ENCODE assay signal across 26 cellular contexts in the genomic region with DNA sequence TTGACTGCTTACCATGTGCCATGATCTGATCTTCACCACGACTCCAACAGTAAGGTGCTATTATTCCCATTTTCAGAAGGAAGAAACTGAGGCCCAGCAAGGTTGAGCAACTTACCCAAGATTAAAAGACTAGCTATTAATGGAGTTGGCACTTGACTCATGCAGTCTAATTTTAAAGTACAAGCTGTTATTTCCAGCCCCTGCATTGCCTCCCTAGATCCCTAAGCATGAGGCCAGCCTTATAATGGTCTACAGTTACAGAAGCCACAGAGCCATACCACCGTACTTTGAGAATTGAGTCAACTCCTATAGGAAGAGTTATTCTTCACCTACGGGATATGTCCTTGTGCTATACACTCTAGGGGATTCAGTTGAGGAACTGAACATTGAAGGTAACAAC.
"Had no signal": no experiment of that assay in that cellular context is flagged by ENCODE, and none has a peak within 500 bp of the region (broad histone marks: within the 10 kb centered on the region; RNA-seq: fewer than 3 reads in every experiment).

No MANE protein-coding gene starts in this region.

- H3K36me3 ChIP-seq: stomach, suprapubic skin, thoracic aorta, thyroid gland, tibial artery, tibial nerve, transverse colon, upper lobe of left lung, upper lobe of right lung, uterus, vagina had no signal

- H3K9me3 ChIP-seq: suprapubic skin, testis, thoracic aorta, thyroid gland, tibial artery, tibial nerve, transverse colon, upper lobe of left lung, upper lobe of right lung, uterus, vagina had no signal

- ATAC-seq: stimulated activated effector memory CD8-positive, alpha-beta T cell treated with anti-CD3 and anti-CD28 coated beads, Interleukin-12 subunit alpha, Interleukin-12 subunit beta, amount 100 ng/mL, for 72 hours; stimulated activated memory B cell treated with anti-CD40 and anti-IgM and Interleukin-4, amounts not matched to agents 10 μg/mL and 1 μg/mL and 100 μg/mL, for 72 hours; stimulated activated naive B cell treated with anti-CD40 and anti-IgM and Interleukin-4, amounts not matched to agents 10 μg/mL and 1 μg/mL and 100 μg/mL, for 72 hours; stimulated activated naive CD8-positive, alpha-beta T cell treated with anti-CD3 and anti-CD28 coated beads, Interleukin-15, amount 100 ng/mL, for 72 hours; stimulated activated naive CD8-positive, alpha-beta T cell treated with anti-CD3 and anti-CD28 coated beads, Interleukin-15, Interleukin-2, amounts not matched to agents 100 U/mL and 50 U/mL, for 24 hours; upper lobe of right lung had no signal

- H3K27ac ChIP-seq: stomach, suprapubic skin, testis, thoracic aorta, thyroid gland, tibial artery, tibial nerve, transverse colon, upper lobe of left lung, upper lobe of right lung, uterus, vagina had no signal

- H3K4me3 ChIP-seq: stomach, suprapubic skin, testis, thoracic aorta, thyroid gland, tibial artery, tibial nerve, transverse colon, upper lobe of left lung, upper lobe of right lung, uterus, vagina had no signal

- DNase-seq: stimulated activated CD4-positive, alpha-beta T cell treated with anti-CD3 and anti-CD28 coated beads, Interleukin-2, amount 100 ng/mL, for 48 hours; stimulated activated CD4-positive, alpha-beta T cell treated with anti-CD3 and anti-CD28 coated beads, Interleukin-4, amount 100 ng/mL, for 1 hour; stimulated activated CD4-positive, alpha-beta T cell treated with anti-CD3 and anti-CD28 coated beads, Interleukin-4, amount 100 ng/mL, for 24 hours; stimulated activated CD4-positive, alpha-beta T cell treated with anti-CD3 and anti-CD28 coated beads, Interleukin-4, amount 100 ng/mL, for 4 hours; stimulated activated CD8-positive, alpha-beta memory T cell treated with anti-CD3 and anti-CD28 coated beads, Interleukin-4, amount 100 ng/mL, for 48 hours; stimulated activated naive B cell treated with anti-CD40 and anti-IgM and Interleukin-4, amounts not matched to agents 10 μg/mL and 1 μg/mL and 100 μg/mL, for 72 hours; stimulated activated naive CD4-positive, alpha-beta T cell; stimulated activated naive CD4-positive, alpha-beta T cell treated with Interleukin-2 at 50 U/mL for 16 hours; stimulated activated naive CD8-positive, alpha-beta T cell treated with anti-CD3 and anti-CD28 coated beads, Interleukin-15, amount 100 ng/mL, for 72 hours; stimulated activated naive CD8-positive, alpha-beta T cell treated with anti-CD3 and anti-CD28 coated beads, Interleukin-15, Interleukin-2, amounts not matched to agents 100 U/mL and 50 U/mL, for 24 hours; stomach; substantia nigra; testis; thyroid gland; tibial artery; transverse colon; trophoblast cell; upper lobe of left lung; upper lobe of right lung; uterus had no signal

- H3K27me3 ChIP-seq: testis, thyroid gland, tibial nerve, uterus, vagina had no signal

- H3K4me1 ChIP-seq: stomach, suprapubic skin, testis, thyroid gland, tibial artery, tibial nerve, transverse colon, upper lobe of left lung, upper lobe of right lung, uterus, vagina had no signal
